17 cellular contexts compared by ENCODE assay signal in genomic region chr13:107669356-107669755, GRCh38.
DNase-seq lines count a peak whose midpoint lies in the region; TF ChIP-seq lines count a peak whose summit lies in the region.
"Had no signal": no experiment of that assay in that cellular context is flagged by ENCODE, and none has a peak within 500 bp of the region (broad histone marks: within the 10 kb centered on the region; RNA-seq: fewer than 3 reads in every experiment).

No MANE protein-coding gene starts in this region.

- peak; percentile 20 for DNase-seq in ELR (ENCODE audit: low read depth)
- peak; percentile 16 for DNase-seq in NCI-H2107 (lab: John Stamatoyannopoulos, UW)
- peak; percentile 56 for DNase-seq in astrocyte of the spinal cord (ENCODE audit: low read depth, low spot score)
- peak; percentile 47 for DNase-seq in non-pigmented ciliary epithelial cell (ENCODE audit: low read depth)
- no peak for DNase-seq in NCI-H146 (lab: John Stamatoyannopoulos, UW)
- no peak for DNase-seq in pons (ENCODE audit: low spot score)
- DNase-seq in G401 (ENCODE audit: low spot score) = no peak
- DNase-seq: activated CD4-positive, alpha-beta T cell treated with anti-CD3 and anti-CD28 coated beads for 48 hours; activated naive CD8-positive, alpha-beta T cell treated with anti-CD3 and anti-CD28 coated beads for 36 hours; activated T-cell treated with anti-CD3 and anti-CD28 coated beads for 4 hours; central memory CD4-positive, alpha-beta T cell; EL; immature natural killer cell; midbrain; NCI-H526; stimulated activated naive CD8-positive, alpha-beta T cell treated with anti-CD3 and anti-CD28 coated beads, Interleukin-15, Interleukin-2, amounts not matched to agents 100 U/mL and 50 U/mL, for 24 hours had no signal

- H3K4me3 ChIP-seq in astrocyte of the spinal cord (ENCODE audit: low read depth, low read length) = no peak overlapping the region
- H3K4me3 ChIP-seq: vagina had no signal

- in situ Hi-C loops in astrocyte of the spinal cord (cut with HindIII; ENCODE audit: low sequenced_read_pairs) (no loop called here), G401 (cut with HindIII; ENCODE audit: low sequenced_read_pairs) (no loop called here)

- no peak for TF ChIP-seq CTCF in astrocyte of the spinal cord (IDR thresholded peaks at IDR 0.05; ENCODE audit: low read depth, low read length)

Comparison
In these comparisons a context has a peak if more than half of its experiments do, and no peak if none do; other contexts are left out.
1. DNase-seq: peak in ELR (single experiment), NCI-H2107 (single experiment), astrocyte of the spinal cord (single experiment) and non-pigmented ciliary epithelial cell (single experiment); none in NCI-H146 (single experiment), pons (single experiment) and G401 (single experiment).